ENCODE assay signal across 1 cellular context in the genomic region with DNA sequence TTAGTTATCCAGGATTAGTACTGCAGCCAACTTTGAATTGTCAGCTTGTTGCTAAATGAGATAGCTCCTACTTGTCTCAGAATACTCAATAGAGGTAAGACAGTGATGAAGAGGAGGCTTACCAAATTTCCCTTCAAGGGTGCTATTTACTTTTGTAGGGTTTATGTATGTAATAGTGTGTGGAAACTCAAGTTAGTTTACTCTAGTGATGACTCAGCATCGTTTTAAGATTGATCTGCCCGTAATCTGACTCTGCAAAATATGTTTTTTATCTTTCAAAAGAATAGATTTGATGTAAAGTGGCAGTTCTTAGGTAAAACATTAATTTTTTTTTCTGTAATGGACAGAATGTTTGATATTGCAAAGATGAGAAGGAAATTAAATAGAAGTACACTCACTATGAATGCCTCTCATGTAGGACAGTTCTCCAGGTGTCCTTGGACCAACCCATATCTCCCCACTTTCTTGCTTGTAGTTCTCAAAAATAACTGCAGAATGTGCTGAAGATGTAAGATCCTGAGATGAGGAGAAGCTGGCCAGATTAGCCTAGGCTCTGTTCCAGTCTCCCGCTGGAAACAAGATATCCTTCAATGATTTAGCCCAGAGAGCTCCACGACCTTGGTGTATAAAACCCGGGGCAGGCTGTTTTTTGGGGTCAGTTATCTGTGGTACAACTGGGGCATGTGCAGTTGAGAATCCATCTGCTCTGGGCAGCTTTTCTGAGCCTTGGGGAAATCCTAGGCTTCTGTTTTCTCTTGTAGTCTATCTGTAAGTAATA.
TF ChIP-seq lines count a peak whose summit lies in the region.

No MANE protein-coding gene starts in this region.

TF ChIP-seq in GM23338, 12 proteins besides CTCF, POLR2A, EP300 and RAD21 (continued from another document):
- TF ChIP-seq, protein P1, sequence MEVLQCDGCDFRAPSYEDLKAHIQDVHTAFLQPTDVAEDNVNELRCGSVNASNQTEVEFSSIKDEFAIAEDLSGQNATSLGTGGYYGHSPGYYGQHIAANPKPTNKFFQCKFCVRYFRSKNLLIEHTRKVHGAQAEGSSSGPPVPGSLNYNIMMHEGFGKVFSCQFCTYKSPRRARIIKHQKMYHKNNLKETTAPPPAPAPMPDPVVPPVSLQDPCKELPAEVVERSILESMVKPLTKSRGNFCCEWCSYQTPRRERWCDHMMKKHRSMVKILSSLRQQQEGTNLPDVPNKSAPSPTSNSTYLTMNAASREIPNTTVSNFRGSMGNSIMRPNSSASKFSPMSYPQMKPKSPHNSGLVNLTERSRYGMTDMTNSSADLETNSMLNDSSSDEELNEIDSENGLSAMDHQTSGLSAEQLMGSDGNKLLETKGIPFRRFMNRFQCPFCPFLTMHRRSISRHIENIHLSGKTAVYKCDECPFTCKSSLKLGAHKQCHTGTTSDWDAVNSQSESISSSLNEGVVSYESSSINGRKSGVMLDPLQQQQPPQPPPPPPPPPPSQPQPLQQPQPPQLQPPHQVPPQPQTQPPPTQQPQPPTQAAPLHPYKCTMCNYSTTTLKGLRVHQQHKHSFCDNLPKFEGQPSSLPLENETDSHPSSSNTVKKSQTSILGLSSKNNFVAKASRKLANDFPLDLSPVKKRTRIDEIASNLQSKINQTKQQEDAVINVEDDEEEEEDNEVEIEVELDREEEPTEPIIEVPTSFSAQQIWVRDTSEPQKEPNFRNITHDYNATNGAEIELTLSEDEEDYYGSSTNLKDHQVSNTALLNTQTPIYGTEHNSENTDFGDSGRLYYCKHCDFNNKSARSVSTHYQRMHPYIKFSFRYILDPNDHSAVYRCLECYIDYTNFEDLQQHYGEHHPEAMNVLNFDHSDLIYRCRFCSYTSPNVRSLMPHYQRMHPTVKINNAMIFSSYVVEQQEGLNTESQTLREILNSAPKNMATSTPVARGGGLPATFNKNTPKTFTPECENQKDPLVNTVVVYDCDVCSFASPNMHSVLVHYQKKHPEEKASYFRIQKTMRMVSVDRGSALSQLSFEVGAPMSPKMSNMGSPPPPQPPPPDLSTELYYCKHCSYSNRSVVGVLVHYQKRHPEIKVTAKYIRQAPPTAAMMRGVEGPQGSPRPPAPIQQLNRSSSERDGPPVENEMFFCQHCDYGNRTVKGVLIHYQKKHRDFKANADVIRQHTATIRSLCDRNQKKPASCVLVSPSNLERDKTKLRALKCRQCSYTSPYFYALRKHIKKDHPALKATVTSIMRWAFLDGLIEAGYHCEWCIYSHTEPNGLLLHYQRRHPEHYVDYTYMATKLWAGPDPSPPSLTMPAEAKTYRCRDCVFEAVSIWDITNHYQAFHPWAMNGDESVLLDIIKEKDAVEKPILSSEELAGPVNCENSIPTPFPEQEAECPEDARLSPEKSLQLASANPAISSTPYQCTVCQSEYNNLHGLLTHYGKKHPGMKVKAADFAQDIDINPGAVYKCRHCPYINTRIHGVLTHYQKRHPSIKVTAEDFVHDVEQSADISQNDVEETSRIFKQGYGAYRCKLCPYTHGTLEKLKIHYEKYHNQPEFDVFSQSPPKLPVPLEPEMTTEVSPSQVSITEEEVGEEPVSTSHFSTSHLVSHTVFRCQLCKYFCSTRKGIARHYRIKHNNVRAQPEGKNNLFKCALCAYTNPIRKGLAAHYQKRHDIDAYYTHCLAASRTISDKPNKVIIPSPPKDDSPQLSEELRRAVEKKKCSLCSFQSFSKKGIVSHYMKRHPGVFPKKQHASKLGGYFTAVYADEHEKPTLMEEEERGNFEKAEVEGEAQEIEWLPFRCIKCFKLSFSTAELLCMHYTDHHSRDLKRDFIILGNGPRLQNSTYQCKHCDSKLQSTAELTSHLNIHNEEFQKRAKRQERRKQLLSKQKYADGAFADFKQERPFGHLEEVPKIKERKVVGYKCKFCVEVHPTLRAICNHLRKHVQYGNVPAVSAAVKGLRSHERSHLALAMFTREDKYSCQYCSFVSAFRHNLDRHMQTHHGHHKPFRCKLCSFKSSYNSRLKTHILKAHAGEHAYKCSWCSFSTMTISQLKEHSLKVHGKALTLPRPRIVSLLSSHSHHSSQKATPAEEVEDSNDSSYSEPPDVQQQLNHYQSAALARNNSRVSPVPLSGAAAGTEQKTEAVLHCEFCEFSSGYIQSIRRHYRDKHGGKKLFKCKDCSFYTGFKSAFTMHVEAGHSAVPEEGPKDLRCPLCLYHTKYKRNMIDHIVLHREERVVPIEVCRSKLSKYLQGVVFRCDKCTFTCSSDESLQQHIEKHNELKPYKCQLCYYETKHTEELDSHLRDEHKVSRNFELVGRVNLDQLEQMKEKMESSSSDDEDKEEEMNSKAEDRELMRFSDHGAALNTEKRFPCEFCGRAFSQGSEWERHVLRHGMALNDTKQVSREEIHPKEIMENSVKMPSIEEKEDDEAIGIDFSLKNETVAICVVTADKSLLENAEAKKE (CRISPR knock-in tag; IDR thresholded peaks at IDR 0.05), result no peak
- TF ChIP-seq EZH2 (IDR thresholded peaks at IDR 0.05; ENCODE audit: low read depth, unreplicated experiment) (no peak), NANOG (IDR thresholded peaks at IDR 0.05; ENCODE audit: borderline replicate concordance) (no peak), EZH2phosphoT487 (IDR thresholded peaks at IDR 0.05; ENCODE audit: unreplicated experiment) (no peak)
